ENCODE assay signal across 1 cellular context in the genomic region with DNA sequence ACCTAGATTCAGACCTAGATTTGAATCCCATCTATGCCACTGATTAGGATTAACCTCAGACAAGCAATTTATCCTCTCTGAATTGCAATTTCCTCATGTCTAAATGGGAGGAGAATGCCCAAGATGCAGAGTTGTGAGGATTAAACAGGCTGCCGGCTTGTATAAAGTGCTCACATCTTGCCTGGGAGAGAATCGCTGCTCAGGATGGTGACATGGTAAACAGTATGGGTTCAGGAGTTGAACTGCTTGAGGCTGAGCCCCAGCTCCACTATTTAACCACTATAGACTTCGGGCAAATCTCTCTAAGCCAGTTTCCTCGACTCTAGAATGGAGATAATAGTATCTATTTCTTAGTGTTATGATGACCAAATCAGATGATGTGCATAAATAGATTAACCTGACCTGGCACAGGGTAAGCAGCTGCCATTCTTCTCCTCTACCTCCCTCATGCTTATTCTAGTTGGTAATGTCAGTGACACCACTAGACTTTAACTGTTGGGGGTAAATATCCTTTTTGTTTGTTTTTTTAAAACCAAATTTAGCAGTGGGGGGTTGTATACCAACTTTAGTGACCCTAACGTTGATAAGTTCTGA.
TF ChIP-seq lines count a peak whose summit lies in the region.

No MANE protein-coding gene starts in this region.

TF ChIP-seq in liver, 16 proteins besides CTCF, POLR2A, EP300 and RAD21 (continued from another document):
- TF ChIP-seq ZBTB33 (IDR thresholded peaks at IDR 0.05) (no peak), EGR1 (IDR thresholded peaks at IDR 0.05; ENCODE audit: low read depth in 2 of 2) (no peak), RXRA (IDR thresholded peaks at IDR 0.05) (no peak), HNF4A (conservative IDR thresholded peaks at IDR 0.05) (no peak)
